Comparison of ENCODE assay signal across 1 cellular context in genomic region chr17:43028221-43028861, GRCh38.
TF ChIP-seq lines count a peak whose summit lies in the region.

No MANE protein-coding gene starts in this region.

TF ChIP-seq in HepG2, 621 proteins besides CTCF, POLR2A, EP300 and RAD21 (continued from another document and continues in another):
- no peak for TF ChIP-seq ZNF296 (CRISPR knock-in tag; conservative IDR thresholded peaks at IDR 0.05)
- TF ChIP-seq KDM5B (CRISPR knock-in tag; IDR thresholded peaks at IDR 0.05; ENCODE audit: borderline replicate concordance): no peak; the same call in 1 of the 2 replicates
- TF ChIP-seq SALL1 (CRISPR knock-in tag; IDR thresholded peaks at IDR 0.05): 0 out of 2 replicates have a peak, but pooled peaks have one; percentile 24
- TF ChIP-seq UBTF (CRISPR knock-in tag; IDR thresholded peaks at IDR 0.05): peak; percentile 74
- no peak for TF ChIP-seq U2AF2 (IDR thresholded peaks at IDR 0.05; ENCODE audit: low read depth, low read length)
- 0 out of 2 replicates have a peak, but pooled peaks have one; percentile 74 for TF ChIP-seq ZNF260 (CRISPR knock-in tag; IDR thresholded peaks at IDR 0.05; ENCODE audit: borderline replicate concordance, low read depth)
- TF ChIP-seq IKZF4 (CRISPR knock-in tag; IDR thresholded peaks at IDR 0.05; ENCODE audit: borderline replicate concordance, low read depth, not compliant biosample characterization): peak; percentile 59
- TF ChIP-seq IRF9 (CRISPR knock-in tag; IDR thresholded peaks at IDR 0.05; ENCODE audit: borderline replicate concordance): no peak
- peak; percentile 61; the same call in 1 of the 2 replicates for TF ChIP-seq TFAP4 (IDR thresholded peaks at IDR 0.05; ENCODE audit: borderline replicate concordance, low read depth)
- TF ChIP-seq HNF1B (CRISPR knock-in tag; IDR thresholded peaks at IDR 0.05): peak; percentile 56; the same call in 1 of the 2 replicates
- TF ChIP-seq ZNF446 (CRISPR knock-in tag; IDR thresholded peaks at IDR 0.05): no peak
- peak; percentile 21; the same call in 1 of the 2 replicates for TF ChIP-seq ZNF225 (CRISPR knock-in tag; IDR thresholded peaks at IDR 0.05)
- peak; percentile 58; the same call in 1 of the 2 replicates for TF ChIP-seq EED (CRISPR knock-in tag; IDR thresholded peaks at IDR 0.05)
- peak; percentile 29; the same call in 1 of the 2 replicates for TF ChIP-seq ZNF563 (CRISPR knock-in tag; IDR thresholded peaks at IDR 0.05)
- 0 out of 2 replicates have a peak, but pooled peaks have one; percentile 35 for TF ChIP-seq ZNF75D (CRISPR knock-in tag; IDR thresholded peaks at IDR 0.05; ENCODE audit: borderline replicate concordance)
- TF ChIP-seq SP4 (CRISPR knock-in tag; IDR thresholded peaks at IDR 0.05): 0 out of 2 replicates have a peak, but pooled peaks have one; percentile 44
- TF ChIP-seq ZHX1 (CRISPR knock-in tag; IDR thresholded peaks at IDR 0.05; ENCODE audit: low read depth): peak; percentile 31; the same call in 1 of the 2 replicates
- TF ChIP-seq FOSL2 (CRISPR knock-in tag; IDR thresholded peaks at IDR 0.05): peak; percentile 74
- peak; percentile 29 for TF ChIP-seq RXRA (CRISPR knock-in tag; IDR thresholded peaks at IDR 0.05)
- TF ChIP-seq GATAD2A (CRISPR knock-in tag; IDR thresholded peaks at IDR 0.05): 0 out of 2 replicates have a peak, but pooled peaks have one; percentile 19
- TF ChIP-seq ZNF572 (CRISPR knock-in tag; IDR thresholded peaks at IDR 0.05): peak; percentile 82; the same call in 1 of the 2 replicates
- TF ChIP-seq NR2C2 (CRISPR knock-in tag; IDR thresholded peaks at IDR 0.05; ENCODE audit: borderline replicate concordance): peak; percentile 84
- no peak for TF ChIP-seq HNRNPUL1 (IDR thresholded peaks at IDR 0.05; ENCODE audit: low read depth, low read length)
- no peak for TF ChIP-seq ZNF558 (CRISPR knock-in tag; IDR thresholded peaks at IDR 0.05; ENCODE audit: borderline replicate concordance)
- TF ChIP-seq HNF4G (IDR thresholded peaks at IDR 0.05; ENCODE audit: borderline replicate concordance, low read depth, low read length): no peak
- TF ChIP-seq HNF4G (CRISPR knock-in tag; IDR thresholded peaks at IDR 0.05; ENCODE audit: borderline replicate concordance, low read depth): 0 out of 2 replicates have a peak, but pooled peaks have one; percentile 35
- TF ChIP-seq ZNF737 (CRISPR knock-in tag; IDR thresholded peaks at IDR 0.05; ENCODE audit: borderline replicate concordance): no peak
- peak; percentile 37; the same call in 1 of the 2 replicates for TF ChIP-seq ZNF574 (CRISPR knock-in tag; IDR thresholded peaks at IDR 0.05)
- peak; percentile 42 for TF ChIP-seq RARA (CRISPR knock-in tag; IDR thresholded peaks at IDR 0.05)
- 0 out of 2 replicates have a peak, but pooled peaks have one; percentile 62 for TF ChIP-seq HES4 (CRISPR knock-in tag; IDR thresholded peaks at IDR 0.05; ENCODE audit: borderline replicate concordance)
- peak; percentile 78; the same call in 1 of the 2 replicates for TF ChIP-seq ZNF274 (CRISPR knock-in tag; IDR thresholded peaks at IDR 0.05)
- 0 out of 2 replicates have a peak, but pooled peaks have one; percentile 44 for TF ChIP-seq DZIP1 (CRISPR knock-in tag; IDR thresholded peaks at IDR 0.05)
- peak; percentile 34; the same call in 1 of the 2 replicates for TF ChIP-seq HOXA3 (CRISPR knock-in tag; IDR thresholded peaks at IDR 0.05)
- TF ChIP-seq LBX2 (CRISPR knock-in tag; IDR thresholded peaks at IDR 0.05; ENCODE audit: borderline replicate concordance): 0 out of 2 replicates have a peak, but pooled peaks have one; percentile 64
- TF ChIP-seq NR2F6 (IDR thresholded peaks at IDR 0.05): peak; percentile 80; the same call in 1 of the 2 replicates
- TF ChIP-seq NR2F6 (CRISPR knock-in tag; IDR thresholded peaks at IDR 0.05): peak; percentile 53; the same call in 1 of the 2 replicates
- TF ChIP-seq ZFP91 (CRISPR knock-in tag; IDR thresholded peaks at IDR 0.05; ENCODE audit: borderline replicate concordance): peak; percentile 78; the same call in 1 of the 2 replicates
- TF ChIP-seq GFI1 (CRISPR knock-in tag; IDR thresholded peaks at IDR 0.05; ENCODE audit: borderline replicate concordance): peak; percentile 75
- peak; percentile 44; the same call in 1 of the 2 replicates for TF ChIP-seq TBX2 (CRISPR knock-in tag; IDR thresholded peaks at IDR 0.05; ENCODE audit: borderline replicate concordance)
- TF ChIP-seq ZNF691 (CRISPR knock-in tag; IDR thresholded peaks at IDR 0.05; ENCODE audit: borderline replicate concordance, low read depth): peak; percentile 55; the same call in 1 of the 2 replicates
- peak; percentile 44; the same call in 1 of the 2 replicates for TF ChIP-seq NFKB2 (CRISPR knock-in tag; IDR thresholded peaks at IDR 0.05; ENCODE audit: borderline replicate concordance)
- no peak for TF ChIP-seq MLLT10 (CRISPR knock-in tag; IDR thresholded peaks at IDR 0.05)
- no peak for TF ChIP-seq ZNF747 (CRISPR knock-in tag; IDR thresholded peaks at IDR 0.05; ENCODE audit: borderline replicate concordance)
- TF ChIP-seq TGIF2 (CRISPR knock-in tag; IDR thresholded peaks at IDR 0.05): peak; percentile 71; the same call in 1 of the 2 replicates
